Comparison of ENCODE assay signal across 21 cellular contexts in the genomic region with DNA sequence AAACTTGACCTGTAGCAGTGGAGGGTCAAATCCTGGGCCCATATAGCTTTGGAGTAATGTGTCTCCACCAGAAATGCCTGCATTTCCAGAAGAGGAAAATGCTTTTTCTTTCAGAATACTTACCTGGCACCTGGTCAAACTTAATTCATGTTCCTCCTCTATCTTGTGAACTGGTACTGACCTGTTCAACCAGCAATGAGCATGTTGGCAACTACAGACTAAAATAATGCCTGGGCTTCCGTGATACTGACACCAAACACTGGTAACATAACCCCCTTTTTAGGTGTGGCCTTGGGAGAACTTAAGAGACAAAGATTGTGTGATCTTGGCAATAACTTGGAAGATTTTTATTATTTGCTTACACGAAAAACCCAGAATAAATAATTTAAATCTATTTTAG.
A peak's percentile ranks its signal among the peaks of the same experiment; 100 is the strongest.
DNase-seq lines count a peak whose midpoint lies in the region; ATAC-seq and TF ChIP-seq lines count a peak whose summit lies in the region.
"Had no signal": no experiment of that assay in that cellular context is flagged by ENCODE, and none has a peak within 500 bp of the region (broad histone marks: within the 10 kb centered on the region; RNA-seq: fewer than 3 reads in every experiment).

No MANE protein-coding gene starts in this region.

- DNase-seq in NCI-H748 (lab: John Stamatoyannopoulos, UW; ENCODE audit: unreplicated experiment) (peak; percentile 37), NCI-H748 treated with DMSO at 0.1 percent for 48 hours (lab: John Stamatoyannopoulos, UW) (no peak), NCI-H2029 (lab: John Stamatoyannopoulos, UW) (peak; percentile 12), epithelial cell of esophagus (ENCODE audit: low read depth) (peak; percentile 8), iPS-NIHi11 (ENCODE audit: low spot score) (no peak)
- DNase-seq: AML-193; CD4-positive, alpha-beta T cell; GF-D8; Karpas-422; NCI-H1092 treated with DMSO at 0.1 percent for 48 hours; NCI-H1436 treated with DMSO at 0.1 percent for 48 hours; NCI-H526 treated with DMSO at 0.1 percent for 48 hours; NK-92 treated with Interleukin-12 subunit alpha and Interleukin-12 subunit beta, amount 100 ng/mL, for 24 hours; SHP77; T-cell had no signal

- no peak overlapping the region for H3K4me3 ChIP-seq in epithelial cell of esophagus (ENCODE audit: low read length)
- H3K4me3 ChIP-seq: A549; BLaER1 treated with 17β-estradiol and CSF1 and Interleukin-3, amounts not matched to agents 10 nM and 100 nM had no signal

- TF ChIP-seq CTCF in epithelial cell of esophagus (IDR thresholded peaks at IDR 0.05; ENCODE audit: insufficient read depth, low read depth, low read length, missing control alignments) = no peak

- ATAC-seq in GM21576 (IDR thresholded peaks at IDR 0.05; ENCODE audit: unreplicated experiment) (no peak), HG03432 (IDR thresholded peaks at IDR 0.05; ENCODE audit: unreplicated experiment) (no peak)
- ATAC-seq: A549, HepG2, Panc1, T-cell had no signal

Comparison
In these comparisons a context has a peak if more than half of its experiments do, and no peak if none do; other contexts are left out.
1. DNase-seq: peak in NCI-H748 (single experiment), NCI-H2029 (single experiment) and epithelial cell of esophagus (single experiment); none in NCI-H748 treated with DMSO at 0.1 percent for 48 hours (single experiment) and iPS-NIHi11 (single experiment).